ENCODE assay signal across 9 cellular contexts in the genomic region with DNA sequence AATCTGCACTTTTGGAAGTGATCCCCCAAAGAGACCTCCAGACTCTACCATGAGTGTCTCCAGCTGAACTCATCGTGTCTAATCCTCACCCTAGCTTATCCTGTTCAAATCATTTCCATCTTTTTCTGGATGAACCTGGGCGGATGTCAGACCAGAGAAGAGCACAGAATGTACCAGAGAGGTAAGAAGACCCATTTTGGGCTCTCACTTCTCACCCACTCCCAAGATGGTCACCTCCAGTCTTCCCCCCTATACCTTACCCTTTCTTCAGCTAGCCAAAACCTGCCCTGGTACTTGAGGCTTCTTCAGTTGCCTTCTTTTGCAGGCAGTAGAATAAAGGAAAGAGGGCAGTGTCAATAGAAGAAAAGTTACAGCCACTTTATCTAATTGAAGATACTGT. TPM values are rescaled to one million over a fixed set of nuclear protein-coding genes. Genes with fewer than 3 reads are reported as not detected.
DNase-seq lines count a peak whose midpoint lies in the region; ATAC-seq and TF ChIP-seq lines count a peak whose summit lies in the region.
"Had no signal": no experiment of that assay in that cellular context is flagged by ENCODE, and none has a peak within 500 bp of the region (broad histone marks: within the 10 kb centered on the region; RNA-seq: fewer than 3 reads in every experiment).

No MANE protein-coding gene starts in this region.

- H3K27ac ChIP-seq in right cardiac atrium (ENCODE audit: low read length), result no peak overlapping the region
- H3K27ac ChIP-seq in skin epidermis, result peak overlapping the region in 15 of 21 experiments; percentile 15 to 100 (median 99)

- H3K36me3 ChIP-seq in HAP-1 (replicated peaks), result peaks cover 12% of the 10 kb centered on the region

- peak overlapping the region; percentile 59 for H3K4me3 ChIP-seq in HAP-1
- peak overlapping the region; percentile 95 for H3K4me3 ChIP-seq in right cardiac atrium (ENCODE audit: low read length)
- H3K4me3 ChIP-seq in skin epidermis, result peak overlapping the region; percentile 49 to 91 (median 82)

- H3K27me3 Mint-ChIP-seq in WTC11 (ENCODE audit: low read depth), result no peaks in the 10 kb centered on the region

- H3K27me3 ChIP-seq in HAP-1 (ENCODE audit: low read depth) (no peaks in the 10 kb centered on the region), right cardiac atrium (ENCODE audit: control insufficient read depth, insufficient read depth) (no peaks in the 10 kb centered on the region)

- POLR2A ChIA-PET in WTC11 (lab: Charles Lee), result interaction anchor here (1.1 kb wide), 1 partner anchor 53 kb away, joined by 4 read pairs; no protein-coding TSS in a partner anchor

- in situ Hi-C loops in HAP-1 (cut with MboI; ENCODE audit: low sequenced_read_pairs), result loop anchor here (5.0 kb wide), 1 partner anchor 76 kb away; no protein-coding TSS in a partner anchor

- no peak for TF ChIP-seq CTCF in WTC11 (IDR thresholded peaks at IDR 0.05)

- CTCF ChIA-PET in WTC11 (lab: Charles Lee), result interaction anchor here (1.0 kb wide), 1 partner anchor 74 kb away, joined by 3 read pairs; no protein-coding TSS in a partner anchor

- DNase-seq in HAP-1 (ENCODE audit: low spot score in 2 of 2), result no peak
- no peak for DNase-seq in WTC11 (ENCODE audit: low spot score)
- no peak for DNase-seq in right cardiac atrium
- DNase-seq in HPDE6-E6E7 (ENCODE audit: extremely low spot score), result no peak
- DNase-seq: foreskin melanocyte had no signal

- WGBS in right cardiac atrium, result 75% methylated on average over 2 of the region's 2 CpGs

- no peaks in the 10 kb centered on the region for H3K9me3 Mint-ChIP-seq in WTC11

- ATAC-seq in WTC11, result no peak
- no peak for ATAC-seq in right cardiac atrium
- no peak for ATAC-seq in GM18909 (IDR thresholded peaks at IDR 0.05; ENCODE audit: poor library complexity, unreplicated experiment)
- no peak for ATAC-seq in HG02610 (IDR thresholded peaks at IDR 0.05; ENCODE audit: unreplicated experiment)
- no peak for ATAC-seq in HG03139 (IDR thresholded peaks at IDR 0.05; ENCODE audit: unreplicated experiment)

- H3K4me1 ChIP-seq in HAP-1, result peaks cover 14% of the 10 kb centered on the region
- peaks cover 7% of the 10 kb centered on the region for H3K4me1 ChIP-seq in right cardiac atrium (ENCODE audit: control insufficient read depth, insufficient read depth, low read length)

- intact Hi-C loops in right cardiac atrium (cut with DNase I), result no loop called here

- peaks cover 15% of the 10 kb centered on the region for H3K36me3 Mint-ChIP-seq in WTC11

- H3K27ac Mint-ChIP-seq in WTC11, result no peak overlapping the region

- H3K9me3 ChIP-seq in HAP-1, result 0 out of 2 replicates have a peak, but pooled peaks cover 5% of the 10 kb centered on the region
- H3K9me3 ChIP-seq in right cardiac atrium (ENCODE audit: control insufficient read depth, low read length), result peaks cover 1% of the 10 kb centered on the region

- H3K4me1 Mint-ChIP-seq in WTC11, result peaks cover 26% of the 10 kb centered on the region

- peak overlapping the region; percentile 87 for H3K4me3 Mint-ChIP-seq in WTC11

TF ChIP-seq in WTC11, 78 proteins besides CTCF, POLR2A, EP300 and RAD21 (continues in another document):
- TF ChIP-seq TP53 (CRISPR knock-in tag; IDR thresholded peaks at IDR 0.05) (no peak), RELA (CRISPR knock-in tag; IDR thresholded peaks at IDR 0.05; ENCODE audit: borderline replicate concordance) (no peak), IRF2 (CRISPR knock-in tag; IDR thresholded peaks at IDR 0.05; ENCODE audit: borderline replicate concordance, low read depth) (no peak), ESRRA (CRISPR knock-in tag; IDR thresholded peaks at IDR 0.05; ENCODE audit: borderline replicate concordance) (no peak), ETV6 (CRISPR knock-in tag; IDR thresholded peaks at IDR 0.05) (no peak), JAZF1 (CRISPR knock-in tag; IDR thresholded peaks at IDR 0.05) (no peak), TEAD1 (CRISPR knock-in tag; IDR thresholded peaks at IDR 0.05) (no peak), HMGA2 (CRISPR knock-in tag; IDR thresholded peaks at IDR 0.05) (no peak)
- TF ChIP-seq, protein P1, sequence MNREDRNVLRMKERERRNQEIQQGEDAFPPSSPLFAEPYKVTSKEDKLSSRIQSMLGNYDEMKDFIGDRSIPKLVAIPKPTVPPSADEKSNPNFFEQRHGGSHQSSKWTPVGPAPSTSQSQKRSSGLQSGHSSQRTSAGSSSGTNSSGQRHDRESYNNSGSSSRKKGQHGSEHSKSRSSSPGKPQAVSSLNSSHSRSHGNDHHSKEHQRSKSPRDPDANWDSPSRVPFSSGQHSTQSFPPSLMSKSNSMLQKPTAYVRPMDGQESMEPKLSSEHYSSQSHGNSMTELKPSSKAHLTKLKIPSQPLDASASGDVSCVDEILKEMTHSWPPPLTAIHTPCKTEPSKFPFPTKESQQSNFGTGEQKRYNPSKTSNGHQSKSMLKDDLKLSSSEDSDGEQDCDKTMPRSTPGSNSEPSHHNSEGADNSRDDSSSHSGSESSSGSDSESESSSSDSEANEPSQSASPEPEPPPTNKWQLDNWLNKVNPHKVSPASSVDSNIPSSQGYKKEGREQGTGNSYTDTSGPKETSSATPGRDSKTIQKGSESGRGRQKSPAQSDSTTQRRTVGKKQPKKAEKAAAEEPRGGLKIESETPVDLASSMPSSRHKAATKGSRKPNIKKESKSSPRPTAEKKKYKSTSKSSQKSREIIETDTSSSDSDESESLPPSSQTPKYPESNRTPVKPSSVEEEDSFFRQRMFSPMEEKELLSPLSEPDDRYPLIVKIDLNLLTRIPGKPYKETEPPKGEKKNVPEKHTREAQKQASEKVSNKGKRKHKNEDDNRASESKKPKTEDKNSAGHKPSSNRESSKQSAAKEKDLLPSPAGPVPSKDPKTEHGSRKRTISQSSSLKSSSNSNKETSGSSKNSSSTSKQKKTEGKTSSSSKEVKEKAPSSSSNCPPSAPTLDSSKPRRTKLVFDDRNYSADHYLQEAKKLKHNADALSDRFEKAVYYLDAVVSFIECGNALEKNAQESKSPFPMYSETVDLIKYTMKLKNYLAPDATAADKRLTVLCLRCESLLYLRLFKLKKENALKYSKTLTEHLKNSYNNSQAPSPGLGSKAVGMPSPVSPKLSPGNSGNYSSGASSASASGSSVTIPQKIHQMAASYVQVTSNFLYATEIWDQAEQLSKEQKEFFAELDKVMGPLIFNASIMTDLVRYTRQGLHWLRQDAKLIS (CRISPR knock-in tag; IDR thresholded peaks at IDR 0.05; ENCODE audit: borderline replicate concordance), result no peak
- TF ChIP-seq, protein P2, sequence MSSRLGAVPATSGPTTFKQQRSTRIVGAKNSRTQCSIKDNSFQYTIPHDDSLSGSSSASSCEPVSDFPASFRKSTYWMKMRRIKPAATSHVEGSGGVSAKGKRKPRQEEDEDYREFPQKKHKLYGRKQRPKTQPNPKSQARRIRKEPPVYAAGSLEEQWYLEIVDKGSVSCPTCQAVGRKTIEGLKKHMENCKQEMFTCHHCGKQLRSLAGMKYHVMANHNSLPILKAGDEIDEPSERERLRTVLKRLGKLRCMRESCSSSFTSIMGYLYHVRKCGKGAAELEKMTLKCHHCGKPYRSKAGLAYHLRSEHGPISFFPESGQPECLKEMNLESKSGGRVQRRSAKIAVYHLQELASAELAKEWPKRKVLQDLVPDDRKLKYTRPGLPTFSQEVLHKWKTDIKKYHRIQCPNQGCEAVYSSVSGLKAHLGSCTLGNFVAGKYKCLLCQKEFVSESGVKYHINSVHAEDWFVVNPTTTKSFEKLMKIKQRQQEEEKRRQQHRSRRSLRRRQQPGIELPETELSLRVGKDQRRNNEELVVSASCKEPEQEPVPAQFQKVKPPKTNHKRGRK (CRISPR knock-in tag; IDR thresholded peaks at IDR 0.05; ENCODE audit: borderline replicate concordance), result no peak
- TF ChIP-seq, protein P3, sequence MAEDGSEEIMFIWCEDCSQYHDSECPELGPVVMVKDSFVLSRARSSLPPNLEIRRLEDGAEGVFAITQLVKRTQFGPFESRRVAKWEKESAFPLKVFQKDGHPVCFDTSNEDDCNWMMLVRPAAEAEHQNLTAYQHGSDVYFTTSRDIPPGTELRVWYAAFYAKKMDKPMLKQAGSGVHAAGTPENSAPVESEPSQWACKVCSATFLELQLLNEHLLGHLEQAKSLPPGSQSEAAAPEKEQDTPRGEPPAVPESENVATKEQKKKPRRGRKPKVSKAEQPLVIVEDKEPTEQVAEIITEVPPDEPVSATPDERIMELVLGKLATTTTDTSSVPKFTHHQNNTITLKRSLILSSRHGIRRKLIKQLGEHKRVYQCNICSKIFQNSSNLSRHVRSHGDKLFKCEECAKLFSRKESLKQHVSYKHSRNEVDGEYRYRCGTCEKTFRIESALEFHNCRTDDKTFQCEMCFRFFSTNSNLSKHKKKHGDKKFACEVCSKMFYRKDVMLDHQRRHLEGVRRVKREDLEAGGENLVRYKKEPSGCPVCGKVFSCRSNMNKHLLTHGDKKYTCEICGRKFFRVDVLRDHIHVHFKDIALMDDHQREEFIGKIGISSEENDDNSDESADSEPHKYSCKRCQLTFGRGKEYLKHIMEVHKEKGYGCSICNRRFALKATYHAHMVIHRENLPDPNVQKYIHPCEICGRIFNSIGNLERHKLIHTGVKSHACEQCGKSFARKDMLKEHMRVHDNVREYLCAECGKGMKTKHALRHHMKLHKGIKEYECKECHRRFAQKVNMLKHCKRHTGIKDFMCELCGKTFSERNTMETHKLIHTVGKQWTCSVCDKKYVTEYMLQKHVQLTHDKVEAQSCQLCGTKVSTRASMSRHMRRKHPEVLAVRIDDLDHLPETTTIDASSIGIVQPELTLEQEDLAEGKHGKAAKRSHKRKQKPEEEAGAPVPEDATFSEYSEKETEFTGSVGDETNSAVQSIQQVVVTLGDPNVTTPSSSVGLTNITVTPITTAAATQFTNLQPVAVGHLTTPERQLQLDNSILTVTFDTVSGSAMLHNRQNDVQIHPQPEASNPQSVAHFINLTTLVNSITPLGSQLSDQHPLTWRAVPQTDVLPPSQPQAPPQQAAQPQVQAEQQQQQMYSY (CRISPR knock-in tag; IDR thresholded peaks at IDR 0.05), result no peak
- TF ChIP-seq, protein P4, sequence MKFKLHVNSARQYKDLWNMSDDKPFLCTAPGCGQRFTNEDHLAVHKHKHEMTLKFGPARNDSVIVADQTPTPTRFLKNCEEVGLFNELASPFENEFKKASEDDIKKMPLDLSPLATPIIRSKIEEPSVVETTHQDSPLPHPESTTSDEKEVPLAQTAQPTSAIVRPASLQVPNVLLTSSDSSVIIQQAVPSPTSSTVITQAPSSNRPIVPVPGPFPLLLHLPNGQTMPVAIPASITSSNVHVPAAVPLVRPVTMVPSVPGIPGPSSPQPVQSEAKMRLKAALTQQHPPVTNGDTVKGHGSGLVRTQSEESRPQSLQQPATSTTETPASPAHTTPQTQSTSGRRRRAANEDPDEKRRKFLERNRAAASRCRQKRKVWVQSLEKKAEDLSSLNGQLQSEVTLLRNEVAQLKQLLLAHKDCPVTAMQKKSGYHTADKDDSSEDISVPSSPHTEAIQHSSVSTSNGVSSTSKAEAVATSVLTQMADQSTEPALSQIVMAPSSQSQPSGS (CRISPR knock-in tag; IDR thresholded peaks at IDR 0.05; ENCODE audit: borderline replicate concordance, low read depth), result no peak

RNA-seq across cellular contexts. Expression of a gene that starts 27.9 kb away (rescaled TPM):
- total RNA-seq in WTC11 (2021), result 0.72 to 1.1 TPM (median 0.96 TPM) in 3 replicates
- 1 to 10 TPM in 3 of 4 donors, under 1 TPM in 1; 0.95 to 1.9 (median 1.4) TPM for total RNA-seq in right cardiac atrium
- 1.4 TPM for polyA plus RNA-seq in right cardiac atrium

RNA-seq across cellular contexts. Expression of a gene that starts 52.7 kb away (rescaled TPM):
- 34.7 to 37.2 TPM (median 36.0 TPM) in 3 replicates for total RNA-seq in WTC11 (2021)
- total RNA-seq in right cardiac atrium, result 10 to 100 TPM; 15.6 to 23.2 (median 19.2) TPM
- 13.5 TPM for polyA plus RNA-seq in right cardiac atrium
